In genomic region chr2:206855585-206856433, GRCh38 we compare ENCODE assay signal across 16 cellular contexts.
DNase-seq lines count a peak whose midpoint lies in the region; ATAC-seq and TF ChIP-seq lines count a peak whose summit lies in the region.
"Had no signal": no experiment of that assay in that cellular context is flagged by ENCODE, and none has a peak within 500 bp of the region (broad histone marks: within the 10 kb centered on the region; RNA-seq: fewer than 3 reads in every experiment).

No MANE protein-coding gene starts in this region.

- H3K4me3 ChIP-seq in AG10803 (ENCODE audit: low read length) = no peak overlapping the region
- H3K4me3 ChIP-seq in IMR-90 (ENCODE audit: insufficient read depth, low read depth, low read length) = no peak overlapping the region
- no peak overlapping the region for H3K4me3 ChIP-seq in heart right ventricle
- no peak overlapping the region for H3K4me3 ChIP-seq in skeletal muscle satellite cell (ENCODE audit: low read length)
- H3K4me3 ChIP-seq in MG63 = no peak overlapping the region
- H3K4me3 ChIP-seq: PC-9 had no signal

- intact Hi-C loops in IMR-90 (cut with micrococcal nuclease) = no loop called here
- intact Hi-C loops in heart right ventricle (cut with DNase I) = no loop called here

- TF ChIP-seq RAD21 in IMR-90 (IDR thresholded peaks at IDR 0.05; ENCODE audit: low read length) = no peak

- H2AK9ac ChIP-seq in IMR-90 (replicated peaks; ENCODE audit: low read depth, low read length, poor library complexity) = no peak overlapping the region

- no peak overlapping the region for H3K4ac ChIP-seq in IMR-90 (ENCODE audit: low read depth, low read length)

- H3K56ac ChIP-seq in IMR-90 (ENCODE audit: extremely low read depth, insufficient read depth, low read length) = no peak overlapping the region

- no peak overlapping the region for H3K23ac ChIP-seq in IMR-90 (ENCODE audit: low read depth, low read length)

- H3K36me3 ChIP-seq in IMR-90 (ENCODE audit: control insufficient read depth, insufficient read depth, low read length) (no peaks in the 10 kb centered on the region), heart right ventricle (no peaks in the 10 kb centered on the region), skeletal muscle satellite cell (ENCODE audit: insufficient read depth, low read length) (no peaks in the 10 kb centered on the region), MG63 (no peaks in the 10 kb centered on the region; the same call in 1 of the 2 replicates)

- H4K8ac ChIP-seq in IMR-90 (ENCODE audit: low read depth in 2 of 2, low read length in 2 of 2) = no peak overlapping the region

- TF ChIP-seq CTCF in AG10803 (conservative IDR thresholded peaks at IDR 0.05; ENCODE audit: low read length) (no peak), IMR-90 (conservative IDR thresholded peaks at IDR 0.05; ENCODE audit: low read depth, low read length) (no peak), heart right ventricle (IDR thresholded peaks at IDR 0.05) (no peak)

- CTCF ChIA-PET in IMR-90 (lab: Yijun Ruan, JAX) = no interaction called here

- in situ Hi-C loops in IMR-90 (cut with MboI; ENCODE audit: low sequenced_read_pairs) = no loop called here

- H2BK120ac ChIP-seq in IMR-90 (ENCODE audit: low read depth, low read length) = no peak overlapping the region

- peak; percentile 8 for DNase-seq in AG10803 (ENCODE audit: low read depth)
- DNase-seq in IMR-90 = no peak
- DNase-seq in heart right ventricle = no peak
- no peak for DNase-seq in MG63
- DNase-seq in foreskin melanocyte = no peak
- DNase-seq: Calu3; CD4-positive, CD25-positive, alpha-beta regulatory T cell; DMS79; MM.1S; NCI-H1105; NCI-H187 treated with DMSO at 0.1 percent for 48 hours; NCI-H2171 treated with DMSO at 0.1 percent for 48 hours; NCI-H774; PC-9 had no signal

- H3K9me3 ChIP-seq in IMR-90 (ENCODE audit: control insufficient read depth, insufficient read depth, low read length) (no peaks in the 10 kb centered on the region), heart right ventricle (no peaks in the 10 kb centered on the region), skeletal muscle satellite cell (replicated peaks; ENCODE audit: low read length) (no peaks in the 10 kb centered on the region), MG63 (no peaks in the 10 kb centered on the region)

- 60% methylated on average over 1 of the region's 10 CpGs; no CpG with 5 or more reads in 1 of the 2 experiments for WGBS in IMR-90 (ENCODE audit: extremely low coverage in 2 of 2, insufficient read length in 1 of 2), 2 experiments
- WGBS in heart right ventricle, 2 donors = 78 to 82% methylated on average over 10 of the region's 10 CpGs

- H3K27me3 ChIP-seq in IMR-90 (ENCODE audit: control insufficient read depth, insufficient read depth, low read length) (no peaks in the 10 kb centered on the region), heart right ventricle (no peaks in the 10 kb centered on the region), skeletal muscle satellite cell (ENCODE audit: control insufficient read depth, insufficient read depth, low read length) (no peaks in the 10 kb centered on the region), MG63 (no peaks in the 10 kb centered on the region)

- H3K79me1 ChIP-seq in IMR-90 (ENCODE audit: low read depth in 1 of 2, low read length in 2 of 2) = no peaks in the 10 kb centered on the region

- H3K4me1 ChIP-seq in IMR-90 (ENCODE audit: control insufficient read depth, insufficient read depth, low read length) (no peaks in the 10 kb centered on the region), heart right ventricle (peaks cover 0 to 17% (median 6%) of the 10 kb centered on the region in 9 donors), skeletal muscle satellite cell (ENCODE audit: control insufficient read depth, insufficient read depth, low read length) (peaks cover 11% of the 10 kb centered on the region)

- H2BK5ac ChIP-seq in IMR-90 (ENCODE audit: low read depth, low read length, poor library complexity, severe bottlenecking) = no peak overlapping the region

- H3K9me1 ChIP-seq in IMR-90 (ENCODE audit: insufficient read depth, low read length) = no peaks in the 10 kb centered on the region

- no peak overlapping the region for H4K91ac ChIP-seq in IMR-90 (ENCODE audit: insufficient read depth, low read depth, low read length)

- POLR2A ChIA-PET in IMR-90 (lab: Charles Lee; ENCODE audit: unreplicated experiment) = no interaction called here

- no peak overlapping the region for H3K4me2 ChIP-seq in IMR-90 (ENCODE audit: low read depth, low read length)
- H3K4me2 ChIP-seq in skeletal muscle satellite cell (ENCODE audit: low read length) = peak overlapping the region; percentile 19
- H3K4me2 ChIP-seq: PC-9 had no signal

- H2AFZ ChIP-seq in IMR-90 (replicated peaks; ENCODE audit: low read length, poor library complexity) = peak overlapping the region; percentile 14
- H2AFZ ChIP-seq: PC-9 had no signal

- no peak overlapping the region for H3K9ac ChIP-seq in IMR-90 (ENCODE audit: low read depth, low read length)
- no peak overlapping the region for H3K9ac ChIP-seq in skeletal muscle satellite cell (ENCODE audit: low read depth, low read length)

- no peak overlapping the region for H2BK15ac ChIP-seq in IMR-90 (ENCODE audit: low read depth, low read length)

- ATAC-seq in IMR-90 (ENCODE audit: low read depth) (peak; percentile 21; the same call in 1 of the 2 replicates), heart right ventricle (peak in 6 of 8 donors; percentile 40 to 74 (median 67)), HG02870 (IDR thresholded peaks at IDR 0.05; ENCODE audit: unreplicated experiment) (no peak)

- H3K14ac ChIP-seq in IMR-90 (replicated peaks; ENCODE audit: low read depth, low read length) = no peak overlapping the region

- H3K27ac ChIP-seq in IMR-90 (ENCODE audit: insufficient read depth, low read length) (no peak overlapping the region), heart right ventricle (peak overlapping the region in 6 of 10 donors; percentile 9 to 55 (median 32))
- H3K27ac ChIP-seq: PC-9 had no signal

- H4K20me1 ChIP-seq in IMR-90 (ENCODE audit: insufficient read depth, low read length) = no peaks in the 10 kb centered on the region

- H4K5ac ChIP-seq in IMR-90 (ENCODE audit: low read depth, low read length) = no peak overlapping the region

- TF ChIP-seq POLR2A in IMR-90 (IDR thresholded peaks at IDR 0.05; ENCODE audit: low read depth, low read length) = no peak

- dilution Hi-C loops in IMR-90 (cut with HindIII; ENCODE audit: low sequenced_read_pairs, unreplicated experiment) = no loop called here

- no TSS peak for BruUV-seq in IMR-90 (replicated peaks; lab: Mats Ljungman, UMichigan)

- no peak overlapping the region for H3K18ac ChIP-seq in IMR-90 (ENCODE audit: low read depth, low read length)

- no peak overlapping the region for H2BK20ac ChIP-seq in IMR-90 (ENCODE audit: low read depth, low read length)

- H2AK5ac ChIP-seq in IMR-90 (ENCODE audit: low read depth, low read length) = no peak overlapping the region

TF ChIP-seq in IMR-90, 13 proteins besides CTCF, POLR2A, EP300 and RAD21:
- TF ChIP-seq, protein P1, sequence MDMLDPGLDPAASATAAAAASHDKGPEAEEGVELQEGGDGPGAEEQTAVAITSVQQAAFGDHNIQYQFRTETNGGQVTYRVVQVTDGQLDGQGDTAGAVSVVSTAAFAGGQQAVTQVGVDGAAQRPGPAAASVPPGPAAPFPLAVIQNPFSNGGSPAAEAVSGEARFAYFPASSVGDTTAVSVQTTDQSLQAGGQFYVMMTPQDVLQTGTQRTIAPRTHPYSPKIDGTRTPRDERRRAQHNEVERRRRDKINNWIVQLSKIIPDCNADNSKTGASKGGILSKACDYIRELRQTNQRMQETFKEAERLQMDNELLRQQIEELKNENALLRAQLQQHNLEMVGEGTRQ (IDR thresholded peaks at IDR 0.05; ENCODE audit: low read depth, low read length) = no peak
